Comparison of ENCODE assay signal across 2 cellular contexts in the genomic region with DNA sequence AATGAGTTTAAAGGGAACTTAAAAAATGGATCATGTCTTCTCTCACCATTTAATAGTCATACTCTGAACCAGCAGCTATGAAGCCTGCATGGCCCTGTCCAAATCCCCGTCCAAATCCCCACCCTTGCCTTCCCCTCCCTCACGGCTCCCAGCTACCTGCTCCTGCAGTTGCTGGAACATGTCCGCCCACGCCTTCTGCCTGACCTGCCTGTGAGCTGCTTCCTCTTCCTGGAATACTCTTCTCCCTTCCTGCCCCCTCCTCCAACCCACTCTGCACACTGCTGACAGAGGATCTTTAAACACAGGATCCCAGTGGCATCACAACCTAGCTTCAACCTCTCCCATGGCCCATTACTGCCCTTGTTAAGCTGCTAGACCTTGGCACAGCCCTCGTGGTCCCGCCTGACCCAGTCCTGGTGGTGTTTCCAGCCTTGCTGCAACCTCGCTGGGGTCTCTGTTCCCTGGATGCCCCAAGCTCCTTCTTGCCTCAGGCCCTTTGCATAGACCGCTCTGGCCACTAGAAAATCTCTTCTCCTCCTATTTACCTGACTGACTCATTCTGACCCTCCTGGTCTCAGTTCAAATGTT.
TF ChIP-seq lines count a peak whose summit lies in the region.

No MANE protein-coding gene starts in this region.

TF ChIP-seq in H1, 55 proteins besides CTCF, POLR2A, EP300 and RAD21 (continued from another document):
- TF ChIP-seq HDAC2 (IDR thresholded peaks at IDR 0.05; ENCODE audit: borderline replicate concordance in 1 of 2, low read depth in 2 of 2, low read length in 2 of 2) (no peak), NANOG (IDR thresholded peaks at IDR 0.05; ENCODE audit: insufficient read depth, low read depth, low read length, poor library complexity, severe bottlenecking) (no peak), GTF2F1 (IDR thresholded peaks at IDR 0.05; ENCODE audit: borderline replicate concordance, low read depth, low read length) (no peak), TCF12 (IDR thresholded peaks at IDR 0.05; ENCODE audit: low read depth, low read length) (no peak), RBBP5 (IDR thresholded peaks at IDR 0.05; ENCODE audit: borderline replicate concordance, low read depth, low read length) (no peak), SIN3A (conservative IDR thresholded peaks at IDR 0.05 in 1 of 2, IDR thresholded peaks at IDR 0.05 in 1 of 2; ENCODE audit: low read depth in 1 of 2, low read length in 2 of 2) (no peak), MAFK (IDR thresholded peaks at IDR 0.05; ENCODE audit: low read depth, low read length) (no peak), E2F6 (IDR thresholded peaks at IDR 0.05) (no peak), SIX5 (IDR thresholded peaks at IDR 0.05; ENCODE audit: low read depth, low read length) (no peak), ATF3 (IDR thresholded peaks at IDR 0.05; ENCODE audit: insufficient read depth, low read depth, low read length) (no peak), RXRA (IDR thresholded peaks at IDR 0.05; ENCODE audit: insufficient read depth, low read depth, low read length) (no peak), TEAD4 (IDR thresholded peaks at IDR 0.05; ENCODE audit: low read depth, low read length) (no peak), CHD7 (IDR thresholded peaks at IDR 0.05; ENCODE audit: insufficient replicate concordance, low read length) (no peak)

TF ChIP-seq in neural cell, 6 proteins besides CTCF, POLR2A, EP300 and RAD21 (continued from another document):
- TF ChIP-seq REST (IDR thresholded peaks at IDR 0.05; ENCODE audit: borderline replicate concordance) = no peak
- no peak for TF ChIP-seq EZH2 (IDR thresholded peaks at IDR 0.05; ENCODE audit: borderline replicate concordance, insufficient read depth, low read length, poor library complexity, severe bottlenecking)
